2 cellular contexts compared by ENCODE assay signal in genomic region chr13:78750735-78751134, GRCh38.
TF ChIP-seq lines count a peak whose summit lies in the region.

No MANE protein-coding gene starts in this region.

TF ChIP-seq in HEK293, 187 proteins besides CTCF, POLR2A, EP300 and RAD21 (continued from another document):
- no peak for TF ChIP-seq ZBTB11 (tag by site-specific recombination; conservative IDR thresholded peaks at IDR 0.05; ENCODE audit: low read depth)
- no peak for TF ChIP-seq ZSCAN18 (tag by site-specific recombination; IDR thresholded peaks at IDR 0.05)
- TF ChIP-seq ZNF549 (tag by site-specific recombination; IDR thresholded peaks at IDR 0.05): no peak
- no peak for TF ChIP-seq ZNF610 (tag by site-specific recombination; IDR thresholded peaks at IDR 0.05; ENCODE audit: borderline replicate concordance)
- no peak for TF ChIP-seq ZNF239 (tag by site-specific recombination; IDR thresholded peaks at IDR 0.05)
- TF ChIP-seq ZNF621 (tag by site-specific recombination; IDR thresholded peaks at IDR 0.05): no peak
- TF ChIP-seq, protein P1, sequence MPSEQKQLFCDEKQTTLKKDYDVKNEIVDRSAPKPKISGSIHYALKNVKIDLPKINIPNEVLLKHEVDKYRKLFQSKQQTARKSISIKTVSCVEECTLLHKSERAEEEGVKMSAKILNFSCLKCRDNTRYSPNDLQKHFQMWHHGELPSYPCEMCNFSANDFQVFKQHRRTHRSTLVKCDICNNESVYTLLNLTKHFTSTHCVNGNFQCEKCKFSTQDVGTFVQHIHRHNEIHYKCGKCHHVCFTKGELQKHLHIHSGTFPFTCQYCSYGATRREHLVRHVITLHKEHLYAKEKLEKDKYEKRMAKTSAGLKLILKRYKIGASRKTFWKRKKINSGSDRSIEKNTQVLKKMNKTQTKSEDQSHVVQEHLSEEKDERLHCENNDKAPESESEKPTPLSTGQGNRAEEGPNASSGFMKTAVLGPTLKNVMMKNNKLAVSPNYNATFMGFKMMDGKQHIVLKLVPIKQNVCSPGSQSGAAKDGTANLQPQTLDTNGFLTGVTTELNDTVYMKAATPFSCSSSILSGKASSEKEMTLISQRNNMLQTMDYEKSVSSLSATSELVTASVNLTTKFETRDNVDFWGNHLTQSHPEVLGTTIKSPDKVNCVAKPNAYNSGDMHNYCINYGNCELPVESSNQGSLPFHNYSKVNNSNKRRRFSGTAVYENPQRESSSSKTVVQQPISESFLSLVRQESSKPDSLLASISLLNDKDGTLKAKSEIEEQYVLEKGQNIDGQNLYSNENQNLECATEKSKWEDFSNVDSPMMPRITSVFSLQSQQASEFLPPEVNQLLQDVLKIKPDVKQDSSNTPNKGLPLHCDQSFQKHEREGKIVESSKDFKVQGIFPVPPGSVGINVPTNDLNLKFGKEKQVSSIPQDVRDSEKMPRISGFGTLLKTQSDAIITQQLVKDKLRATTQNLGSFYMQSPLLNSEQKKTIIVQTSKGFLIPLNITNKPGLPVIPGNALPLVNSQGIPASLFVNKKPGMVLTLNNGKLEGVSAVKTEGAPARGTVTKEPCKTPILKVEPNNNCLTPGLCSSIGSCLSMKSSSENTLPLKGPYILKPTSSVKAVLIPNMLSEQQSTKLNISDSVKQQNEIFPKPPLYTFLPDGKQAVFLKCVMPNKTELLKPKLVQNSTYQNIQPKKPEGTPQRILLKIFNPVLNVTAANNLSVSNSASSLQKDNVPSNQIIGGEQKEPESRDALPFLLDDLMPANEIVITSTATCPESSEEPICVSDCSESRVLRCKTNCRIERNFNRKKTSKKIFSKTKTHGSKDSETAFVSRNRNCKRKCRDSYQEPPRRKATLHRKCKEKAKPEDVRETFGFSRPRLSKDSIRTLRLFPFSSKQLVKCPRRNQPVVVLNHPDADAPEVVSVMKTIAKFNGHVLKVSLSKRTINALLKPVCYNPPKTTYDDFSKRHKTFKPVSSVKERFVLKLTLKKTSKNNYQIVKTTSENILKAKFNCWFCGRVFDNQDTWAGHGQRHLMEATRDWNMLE (tag by site-specific recombination; conservative IDR thresholded peaks at IDR 0.05; ENCODE audit: low read depth): no peak
- no peak for TF ChIP-seq ZNF768 (tag by site-specific recombination; IDR thresholded peaks at IDR 0.05)
- TF ChIP-seq MZF1 (tag by site-specific recombination; IDR thresholded peaks at IDR 0.05; ENCODE audit: borderline replicate concordance): no peak

TF ChIP-seq in WTC11, 78 proteins besides CTCF, POLR2A, EP300 and RAD21 (continued from another document):
- TF ChIP-seq AR (CRISPR knock-in tag; IDR thresholded peaks at IDR 0.05) (no peak), ATF2 (CRISPR knock-in tag; IDR thresholded peaks at IDR 0.05; ENCODE audit: borderline replicate concordance, low read depth) (no peak), SMAD3 (CRISPR knock-in tag; IDR thresholded peaks at IDR 0.05; ENCODE audit: borderline replicate concordance) (no peak)
- TF ChIP-seq, protein P2, sequence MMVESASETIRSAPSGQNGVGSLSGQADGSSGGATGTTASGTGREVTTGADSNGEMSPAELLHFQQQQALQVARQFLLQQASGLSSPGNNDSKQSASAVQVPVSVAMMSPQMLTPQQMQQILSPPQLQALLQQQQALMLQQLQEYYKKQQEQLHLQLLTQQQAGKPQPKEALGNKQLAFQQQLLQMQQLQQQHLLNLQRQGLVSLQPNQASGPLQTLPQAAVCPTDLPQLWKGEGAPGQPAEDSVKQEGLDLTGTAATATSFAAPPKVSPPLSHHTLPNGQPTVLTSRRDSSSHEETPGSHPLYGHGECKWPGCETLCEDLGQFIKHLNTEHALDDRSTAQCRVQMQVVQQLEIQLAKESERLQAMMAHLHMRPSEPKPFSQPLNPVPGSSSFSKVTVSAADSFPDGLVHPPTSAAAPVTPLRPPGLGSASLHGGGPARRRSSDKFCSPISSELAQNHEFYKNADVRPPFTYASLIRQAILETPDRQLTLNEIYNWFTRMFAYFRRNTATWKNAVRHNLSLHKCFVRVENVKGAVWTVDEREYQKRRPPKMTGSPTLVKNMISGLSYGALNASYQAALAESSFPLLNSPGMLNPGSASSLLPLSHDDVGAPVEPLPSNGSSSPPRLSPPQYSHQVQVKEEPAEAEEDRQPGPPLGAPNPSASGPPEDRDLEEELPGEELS (CRISPR knock-in tag; IDR thresholded peaks at IDR 0.05): no peak
